Comparison of ENCODE assay signal across 2 cellular contexts in genomic region chr18:12654971-12655370, GRCh38.
TF ChIP-seq lines count a peak whose summit lies in the region.

No MANE protein-coding gene starts in this region.

TF ChIP-seq in SK-N-SH, 30 proteins besides CTCF, POLR2A, EP300 and RAD21 (continued from another document):
- TF ChIP-seq, protein P1, sequence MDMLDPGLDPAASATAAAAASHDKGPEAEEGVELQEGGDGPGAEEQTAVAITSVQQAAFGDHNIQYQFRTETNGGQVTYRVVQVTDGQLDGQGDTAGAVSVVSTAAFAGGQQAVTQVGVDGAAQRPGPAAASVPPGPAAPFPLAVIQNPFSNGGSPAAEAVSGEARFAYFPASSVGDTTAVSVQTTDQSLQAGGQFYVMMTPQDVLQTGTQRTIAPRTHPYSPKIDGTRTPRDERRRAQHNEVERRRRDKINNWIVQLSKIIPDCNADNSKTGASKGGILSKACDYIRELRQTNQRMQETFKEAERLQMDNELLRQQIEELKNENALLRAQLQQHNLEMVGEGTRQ (IDR thresholded peaks at IDR 0.05; ENCODE audit: borderline replicate concordance, low read depth, low read length): no peak
- TF ChIP-seq FOXM1 (IDR thresholded peaks at IDR 0.05; ENCODE audit: low read depth): no peak
- no peak for TF ChIP-seq POLR2AphosphoS5 (IDR thresholded peaks at IDR 0.05; ENCODE audit: low read depth, low read length)
- TF ChIP-seq, protein P2, sequence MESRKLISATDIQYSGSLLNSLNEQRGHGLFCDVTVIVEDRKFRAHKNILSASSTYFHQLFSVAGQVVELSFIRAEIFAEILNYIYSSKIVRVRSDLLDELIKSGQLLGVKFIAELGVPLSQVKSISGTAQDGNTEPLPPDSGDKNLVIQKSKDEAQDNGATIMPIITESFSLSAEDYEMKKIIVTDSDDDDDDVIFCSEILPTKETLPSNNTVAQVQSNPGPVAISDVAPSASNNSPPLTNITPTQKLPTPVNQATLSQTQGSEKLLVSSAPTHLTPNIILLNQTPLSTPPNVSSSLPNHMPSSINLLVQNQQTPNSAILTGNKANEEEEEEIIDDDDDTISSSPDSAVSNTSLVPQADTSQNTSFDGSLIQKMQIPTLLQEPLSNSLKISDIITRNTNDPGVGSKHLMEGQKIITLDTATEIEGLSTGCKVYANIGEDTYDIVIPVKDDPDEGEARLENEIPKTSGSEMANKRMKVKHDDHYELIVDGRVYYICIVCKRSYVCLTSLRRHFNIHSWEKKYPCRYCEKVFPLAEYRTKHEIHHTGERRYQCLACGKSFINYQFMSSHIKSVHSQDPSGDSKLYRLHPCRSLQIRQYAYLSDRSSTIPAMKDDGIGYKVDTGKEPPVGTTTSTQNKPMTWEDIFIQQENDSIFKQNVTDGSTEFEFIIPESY (IDR thresholded peaks at IDR 0.05; ENCODE audit: borderline replicate concordance, low read depth): no peak
- TF ChIP-seq SIN3A (IDR thresholded peaks at IDR 0.05; ENCODE audit: borderline replicate concordance, low read depth, low read length): no peak
- TF ChIP-seq GABPA (IDR thresholded peaks at IDR 0.05; ENCODE audit: low read depth): no peak
- TF ChIP-seq, protein P3, sequence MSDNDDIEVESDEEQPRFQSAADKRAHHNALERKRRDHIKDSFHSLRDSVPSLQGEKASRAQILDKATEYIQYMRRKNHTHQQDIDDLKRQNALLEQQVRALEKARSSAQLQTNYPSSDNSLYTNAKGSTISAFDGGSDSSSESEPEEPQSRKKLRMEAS (IDR thresholded peaks at IDR 0.05; ENCODE audit: low read depth): no peak
- no peak for TF ChIP-seq MEF2A (IDR thresholded peaks at IDR 0.05; ENCODE audit: borderline replicate concordance, low read depth)
- TF ChIP-seq SMC3 (IDR thresholded peaks at IDR 0.05; ENCODE audit: low read depth, low read length): no peak
- no peak for TF ChIP-seq FOSL2 (IDR thresholded peaks at IDR 0.05; ENCODE audit: borderline replicate concordance, low read depth)
- no peak for TF ChIP-seq EZH2phosphoT487 (IDR thresholded peaks at IDR 0.05; ENCODE audit: borderline replicate concordance, low read depth)
- TF ChIP-seq RFX5 (IDR thresholded peaks at IDR 0.05; ENCODE audit: low read length): no peak
- TF ChIP-seq RXRA (IDR thresholded peaks at IDR 0.05; ENCODE audit: borderline replicate concordance, low read depth): no peak
- TF ChIP-seq YY1 (IDR thresholded peaks at IDR 0.05; ENCODE audit: low read depth): no peak
- TF ChIP-seq MXI1 (IDR thresholded peaks at IDR 0.05; ENCODE audit: low read depth, low read length): no peak

TF ChIP-seq in SK-N-SH treated with all-trans-retinoic acid at 6 μM for 48 hours, 23 proteins besides CTCF, POLR2A, EP300 and RAD21 (continued from another document):
- no peak for TF ChIP-seq PATZ1 (CRISPR knock-in tag; IDR thresholded peaks at IDR 0.05; ENCODE audit: borderline replicate concordance)
- TF ChIP-seq CREB5 (CRISPR knock-in tag; IDR thresholded peaks at IDR 0.05; ENCODE audit: low read depth): no peak
- TF ChIP-seq POU6F1 (CRISPR knock-in tag; IDR thresholded peaks at IDR 0.05; ENCODE audit: borderline replicate concordance, low read depth): no peak
- no peak for TF ChIP-seq TSHZ2 (CRISPR knock-in tag; IDR thresholded peaks at IDR 0.05)
- no peak for TF ChIP-seq ZFP3 (CRISPR knock-in tag; IDR thresholded peaks at IDR 0.05)
- TF ChIP-seq PPARA (CRISPR knock-in tag; IDR thresholded peaks at IDR 0.05; ENCODE audit: borderline replicate concordance): no peak
